ENCODE assay signal across 12 cellular contexts in the genomic region with DNA sequence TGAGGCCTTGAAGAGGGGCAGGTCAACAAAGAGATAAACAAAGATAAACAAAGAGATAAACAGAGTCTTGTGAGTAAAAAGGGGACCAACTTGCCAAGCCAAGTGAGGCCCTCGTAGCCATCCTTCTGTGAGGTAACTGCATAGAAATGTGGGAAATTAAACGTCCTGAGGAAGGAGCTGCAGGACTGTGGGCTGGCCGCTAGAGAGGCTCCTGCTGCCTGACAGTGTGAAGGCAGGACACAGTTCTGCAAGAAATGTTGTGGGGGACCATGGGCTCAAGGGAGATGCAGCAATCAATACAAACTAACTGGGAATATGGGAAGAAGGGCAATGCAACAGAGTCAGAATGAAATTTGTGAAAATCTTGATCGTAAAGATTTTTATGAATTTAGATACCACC.
A peak's percentile ranks its signal among the peaks of the same experiment; 100 is the strongest.
DNase-seq lines count a peak whose midpoint lies in the region; ATAC-seq and TF ChIP-seq lines count a peak whose summit lies in the region.
"Had no signal": no experiment of that assay in that cellular context is flagged by ENCODE, and none has a peak within 500 bp of the region (broad histone marks: within the 10 kb centered on the region; RNA-seq: fewer than 3 reads in every experiment).

No MANE protein-coding gene starts in this region.

- H3K4ac ChIP-seq in IMR-90 (ENCODE audit: low read depth, low read length), result no peak overlapping the region

- H3K4me1 Mint-ChIP-seq in T-cell, result no peaks in the 10 kb centered on the region
- H3K4me1 Mint-ChIP-seq in stimulated activated memory B cell treated with anti-CD40 and anti-IgM and Interleukin-4, amounts not matched to agents 10 μg/mL and 1 μg/mL and 100 μg/mL, for 72 hours, result no peaks in the 10 kb centered on the region

- no peak overlapping the region for H3K14ac ChIP-seq in IMR-90 (replicated peaks; ENCODE audit: low read depth, low read length)

- BruUV-seq in IMR-90 (replicated peaks; lab: Mats Ljungman, UMichigan), result no TSS peak

- H3K4me1 ChIP-seq in DND-41 (ENCODE audit: insufficient read depth, low read length) (no peaks in the 10 kb centered on the region), IMR-90 (ENCODE audit: control insufficient read depth, insufficient read depth, low read length) (no peaks in the 10 kb centered on the region), adipocyte (ENCODE audit: control insufficient read depth, insufficient read depth, low read length) (no peaks in the 10 kb centered on the region)

- H4K91ac ChIP-seq in IMR-90 (ENCODE audit: insufficient read depth, low read depth, low read length), result no peak overlapping the region

- H3K56ac ChIP-seq in IMR-90 (ENCODE audit: extremely low read depth, insufficient read depth, low read length), result no peak overlapping the region

- peak; percentile 29 for TF ChIP-seq CTCF in DND-41 (IDR thresholded peaks at IDR 0.05; ENCODE audit: borderline replicate concordance, extremely low read depth, low read length, poor library complexity, severe bottlenecking)
- peak; percentile 20; the same call in 1 of the 2 replicates for TF ChIP-seq CTCF in IMR-90 (conservative IDR thresholded peaks at IDR 0.05; ENCODE audit: low read depth, low read length)

- in situ Hi-C loops in IMR-90 (cut with MboI; ENCODE audit: low sequenced_read_pairs), result loop anchor here (10.0 kb wide), 1 partner anchor 218 kb away; no protein-coding TSS in a partner anchor

- no peak overlapping the region for H3K27ac ChIP-seq in DND-41 (ENCODE audit: low read length)
- H3K27ac ChIP-seq in IMR-90 (ENCODE audit: insufficient read depth, low read length), result no peak overlapping the region

- no peak overlapping the region for H4K5ac ChIP-seq in IMR-90 (ENCODE audit: low read depth, low read length)

- ATAC-seq in DND-41 (ENCODE audit: insufficient read depth, low read depth) (no peak), IMR-90 (ENCODE audit: low read depth) (peak; percentile 80), HG02763 (IDR thresholded peaks at IDR 0.05; ENCODE audit: unreplicated experiment) (no peak), T-cell (replicated peaks in 1 of 4) (no peak), GM21786 (IDR thresholded peaks at IDR 0.05; ENCODE audit: unreplicated experiment) (no peak)
- no peak for ATAC-seq in stimulated activated memory B cell treated with anti-CD40 and anti-IgM and Interleukin-4, amounts not matched to agents 10 μg/mL and 1 μg/mL and 100 μg/mL, for 72 hours
- ATAC-seq: T-helper 17 cell had no signal

- DNase-seq in DND-41 (no peak), IMR-90 (peak; percentile 14), adipocyte (ENCODE audit: low read depth) (peak; percentile 16), kidney tubule cell (ENCODE audit: low spot score) (peak; percentile 11), T-cell (no peak)
- DNase-seq: activated gamma-delta T cell, GOT3, KBM-7, T-helper 17 cell had no signal

- H3K36me3 ChIP-seq in DND-41 (ENCODE audit: insufficient read depth, low read length) (no peaks in the 10 kb centered on the region), IMR-90 (ENCODE audit: control insufficient read depth, insufficient read depth, low read length) (no peaks in the 10 kb centered on the region), adipocyte (ENCODE audit: control insufficient read depth, insufficient read depth, low read length, severe bottlenecking) (no peaks in the 10 kb centered on the region)

- no peak overlapping the region for H2BK20ac ChIP-seq in IMR-90 (ENCODE audit: low read depth, low read length)

- intact Hi-C loops in IMR-90 (cut with micrococcal nuclease), result loop anchor here (10.0 kb wide), 1 partner anchor 618 kb away; no protein-coding TSS in a partner anchor

- no peak for TF ChIP-seq POLR2A in IMR-90 (IDR thresholded peaks at IDR 0.05; ENCODE audit: low read depth, low read length)

- no peak overlapping the region for H2AK5ac ChIP-seq in IMR-90 (ENCODE audit: low read depth, low read length)

- no peak overlapping the region for H3K27ac Mint-ChIP-seq in T-cell
- no peak overlapping the region for H3K27ac Mint-ChIP-seq in stimulated activated memory B cell treated with anti-CD40 and anti-IgM and Interleukin-4, amounts not matched to agents 10 μg/mL and 1 μg/mL and 100 μg/mL, for 72 hours
- H3K27ac Mint-ChIP-seq: T-helper 17 cell had no signal

- H3K27me3 Mint-ChIP-seq in T-cell, result peaks cover 46 to 49% of the 10 kb centered on the region in 2 donors
- peaks cover 44% of the 10 kb centered on the region for H3K27me3 Mint-ChIP-seq in stimulated activated memory B cell treated with anti-CD40 and anti-IgM and Interleukin-4, amounts not matched to agents 10 μg/mL and 1 μg/mL and 100 μg/mL, for 72 hours

- H3K9ac ChIP-seq in DND-41 (ENCODE audit: low read depth, low read length) (no peak overlapping the region), IMR-90 (ENCODE audit: low read depth, low read length) (no peak overlapping the region), adipocyte (ENCODE audit: low read length) (no peak overlapping the region)

- H3K9me3 Mint-ChIP-seq in T-cell, result no peaks in the 10 kb centered on the region
- H3K9me3 Mint-ChIP-seq in stimulated activated memory B cell treated with anti-CD40 and anti-IgM and Interleukin-4, amounts not matched to agents 10 μg/mL and 1 μg/mL and 100 μg/mL, for 72 hours, result no peaks in the 10 kb centered on the region

- no peak for TF ChIP-seq RAD21 in IMR-90 (IDR thresholded peaks at IDR 0.05; ENCODE audit: low read length)

- H4K20me1 ChIP-seq in DND-41 (ENCODE audit: insufficient read depth, low read length) (no peaks in the 10 kb centered on the region), IMR-90 (ENCODE audit: insufficient read depth, low read length) (no peaks in the 10 kb centered on the region)

- no peak overlapping the region for H2BK15ac ChIP-seq in IMR-90 (ENCODE audit: low read depth, low read length)

- H3K23ac ChIP-seq in IMR-90 (ENCODE audit: low read depth, low read length), result no peak overlapping the region

- no peak overlapping the region for H2AFZ ChIP-seq in DND-41 (ENCODE audit: low read depth, low read length)
- no peak overlapping the region for H2AFZ ChIP-seq in IMR-90 (replicated peaks; ENCODE audit: low read length, poor library complexity)

- H3K4me3 ChIP-seq in DND-41 (ENCODE audit: low read depth in 1 of 2, low read length in 2 of 2) (no peak overlapping the region), IMR-90 (ENCODE audit: insufficient read depth, low read depth, low read length) (no peak overlapping the region), adipocyte (ENCODE audit: low read length) (no peak overlapping the region)

- no peak overlapping the region for H4K8ac ChIP-seq in IMR-90 (ENCODE audit: low read depth in 2 of 2, low read length in 2 of 2)

- no peak overlapping the region for H2BK120ac ChIP-seq in IMR-90 (ENCODE audit: low read depth, low read length)

- no peak overlapping the region for H2AK9ac ChIP-seq in IMR-90 (replicated peaks; ENCODE audit: low read depth, low read length, poor library complexity)

- WGBS in IMR-90 (ENCODE audit: extremely low coverage in 2 of 2, insufficient read length in 1 of 2), 2 experiments, result no CpG with 5 or more reads among the region's 4 CpGs

- H3K4me3 Mint-ChIP-seq in T-cell, result no peak overlapping the region
- H3K4me3 Mint-ChIP-seq in stimulated activated memory B cell treated with anti-CD40 and anti-IgM and Interleukin-4, amounts not matched to agents 10 μg/mL and 1 μg/mL and 100 μg/mL, for 72 hours, result no peak overlapping the region
- H3K4me3 Mint-ChIP-seq: T-helper 17 cell had no signal

- H3K18ac ChIP-seq in IMR-90 (ENCODE audit: low read depth, low read length), result no peak overlapping the region

- no peak overlapping the region for H2BK5ac ChIP-seq in IMR-90 (ENCODE audit: low read depth, low read length, poor library complexity, severe bottlenecking)

- H3K36me3 Mint-ChIP-seq in T-cell, result no peaks in the 10 kb centered on the region
- H3K36me3 Mint-ChIP-seq in stimulated activated memory B cell treated with anti-CD40 and anti-IgM and Interleukin-4, amounts not matched to agents 10 μg/mL and 1 μg/mL and 100 μg/mL, for 72 hours, result no peaks in the 10 kb centered on the region

- H3K9me3 ChIP-seq in DND-41 (ENCODE audit: insufficient read depth, low read length, severe bottlenecking), result no peaks in the 10 kb centered on the region
- no peaks in the 10 kb centered on the region for H3K9me3 ChIP-seq in IMR-90 (ENCODE audit: control insufficient read depth, insufficient read depth, low read length)
- H3K9me3 ChIP-seq in adipocyte (ENCODE audit: control insufficient read depth, low read length), result no peaks in the 10 kb centered on the region

- H3K79me1 ChIP-seq in IMR-90 (ENCODE audit: low read depth in 1 of 2, low read length in 2 of 2), result no peaks in the 10 kb centered on the region

- POLR2A ChIA-PET in IMR-90 (lab: Charles Lee; ENCODE audit: unreplicated experiment), result no interaction called here
- POLR2A ChIA-PET in T-cell (lab: Charles Lee), result no interaction called here

- no peak overlapping the region for H3K4me2 ChIP-seq in DND-41 (ENCODE audit: insufficient read depth, low read length)
- no peak overlapping the region for H3K4me2 ChIP-seq in IMR-90 (ENCODE audit: low read depth, low read length)

- H3K9me1 ChIP-seq in IMR-90 (ENCODE audit: insufficient read depth, low read length), result no peaks in the 10 kb centered on the region

- CTCF ChIA-PET in IMR-90 (lab: Yijun Ruan, JAX) (interaction anchor here (0.5 to 0.7 kb wide), 2 partner anchors 461 to 726 kb away, joined by 3 read pairs; no protein-coding TSS in a partner anchor), T-cell (lab: Charles Lee) (no interaction called here)

- no peaks in the 10 kb centered on the region for H3K79me2 ChIP-seq in DND-41 (ENCODE audit: insufficient read depth, low read length)

- H3K27me3 ChIP-seq in DND-41 (ENCODE audit: insufficient read depth, low read length, poor library complexity), result peaks cover 6% of the 10 kb centered on the region
- peaks cover 7% of the 10 kb centered on the region for H3K27me3 ChIP-seq in IMR-90 (ENCODE audit: control insufficient read depth, insufficient read depth, low read length)
- H3K27me3 ChIP-seq in adipocyte (replicated peaks; ENCODE audit: control insufficient read depth, insufficient read depth, low read length), result peaks cover 43% of the 10 kb centered on the region

- dilution Hi-C loops in IMR-90 (cut with HindIII; ENCODE audit: low sequenced_read_pairs, unreplicated experiment), result no loop called here

TF ChIP-seq in IMR-90, 13 proteins besides CTCF, POLR2A, EP300 and RAD21:
- 0 out of 2 replicates have a peak, but pooled peaks have one; percentile 10 for TF ChIP-seq SMC3 (IDR thresholded peaks at IDR 0.05; ENCODE audit: low read depth, low read length)
- no peak for TF ChIP-seq NFE2L2 (IDR thresholded peaks at IDR 0.05; ENCODE audit: low read depth, low read length)

Comparison
In these comparisons a context has a peak if more than half of its experiments do, and no peak if none do; other contexts are left out.
1. DNase-seq: peak in IMR-90 (single experiment), adipocyte (single experiment) and kidney tubule cell (single experiment); none in DND-41 (single experiment) and T-cell (0 of 34).